In genomic region chr6:109701201-109701600, GRCh38 we compare ENCODE assay signal across 31 cellular contexts.
"Had no signal": no experiment of that assay in that cellular context is flagged by ENCODE, and none has a peak within 500 bp of the region (broad histone marks: within the 10 kb centered on the region; RNA-seq: fewer than 3 reads in every experiment).

No MANE protein-coding gene starts in this region.

- H3K27ac ChIP-seq: PC-9, SJCRH30, SK-N-MC, WERI-Rb-1 had no signal

- H3K27me3 ChIP-seq: SJCRH30 had no signal

- H3K27me3 Mint-ChIP-seq: activated CD4-positive, alpha-beta memory T cell treated with anti-CD3 and anti-CD28 coated beads, Interleukin-2, amount 10 ng/mL, durations not matched to agents 7 days and 5 days; activated CD8-positive, alpha-beta memory T cell treated with anti-CD3 and anti-CD28 coated beads, Interleukin-2, amount 10 ng/mL, durations not matched to agents 7 days and 5 days; activated naive CD4-positive, alpha-beta T cell treated with anti-CD3 and anti-CD28 coated beads, Interleukin-2, amount 10 ng/mL, durations not matched to agents 7 days and 5 days; activated naive CD8-positive, alpha-beta T cell; activated naive CD8-positive, alpha-beta T cell treated with anti-CD3 and anti-CD28 coated beads, Interleukin-2, amount 50 U/mL, for 24 hours; brain had no signal

- ATAC-seq: activated CD8-positive, alpha-beta memory T cell treated with anti-CD3 and anti-CD28 coated beads, Interleukin-2, amount 10 ng/mL, durations not matched to agents 7 days and 5 days; activated naive CD8-positive, alpha-beta T cell treated with anti-CD3 and anti-CD28 coated beads, Interleukin-2, amount 50 U/mL, for 24 hours had no signal

- H3K36me3 ChIP-seq: SJCRH30 had no signal

- H3K27ac Mint-ChIP-seq: activated CD4-positive, alpha-beta memory T cell treated with anti-CD3 and anti-CD28 coated beads, Interleukin-2, amount 10 ng/mL, durations not matched to agents 7 days and 5 days; activated CD8-positive, alpha-beta memory T cell treated with anti-CD3 and anti-CD28 coated beads, Interleukin-2, amount 10 ng/mL, durations not matched to agents 7 days and 5 days; activated naive CD4-positive, alpha-beta T cell treated with anti-CD3 and anti-CD28 coated beads, Interleukin-2, amount 10 ng/mL, durations not matched to agents 7 days and 5 days; activated naive CD8-positive, alpha-beta T cell; activated naive CD8-positive, alpha-beta T cell treated with anti-CD3 and anti-CD28 coated beads, Interleukin-2, amount 50 U/mL, for 24 hours; brain had no signal

- H3K9me3 ChIP-seq: SJCRH30 had no signal

- H3K4me3 ChIP-seq: PC-9, SJCRH30, SK-N-MC had no signal

- H2AFZ ChIP-seq: PC-9 had no signal

- H3K4me1 ChIP-seq: SJCRH30 had no signal

- DNase-seq: activated CD4-positive, alpha-beta memory T cell treated with anti-CD3 and anti-CD28 coated beads, Interleukin-2, amount 10 ng/mL, durations not matched to agents 7 days and 5 days; activated CD4-positive, alpha-beta T cell treated with anti-CD3 and anti-CD28 coated beads for 1 hour; activated CD4-positive, alpha-beta T cell treated with anti-CD3 and anti-CD28 coated beads for 48 hours; activated CD4-positive, CD25-positive, alpha-beta regulatory T cell; activated CD8-positive, alpha-beta memory T cell treated with anti-CD3 and anti-CD28 coated beads for 24 hours; activated CD8-positive, alpha-beta memory T cell treated with anti-CD3 and anti-CD28 coated beads, Interleukin-2, amount 10 ng/mL, durations not matched to agents 7 days and 5 days; activated CD8-positive, alpha-beta memory T cell treated with anti-CD3 and anti-CD28 coated beads, Interleukin-2, amount 50 U/mL, for 48 hours; activated effector memory CD4-positive, alpha-beta T cell treated with Interleukin-2 at 50 U/mL for 16 hours; activated naive CD4-positive, alpha-beta T cell treated with anti-CD3 and anti-CD28 coated beads, Interleukin-2, amount 10 ng/mL, durations not matched to agents 7 days and 5 days; activated naive CD8-positive, alpha-beta T cell treated with anti-CD3 and anti-CD28 coated beads, Interleukin-2, amount 50 U/mL, for 24 hours; activated T-cell treated with anti-CD3 and anti-CD28 coated beads, Interleukin-2, amount 50 U/mL, for 48 hours; anterior cingulate cortex; central memory CD4-positive, alpha-beta T cell; NCI-H1048; NCI-H1105 treated with DMSO at 0.1 percent for 48 hours; NCI-H1436; NCI-H1694; NCI-H1930; NCI-H2081 treated with DMSO at 0.1 percent for 48 hours; NCI-H226; NCI-H446 treated with DMSO at 0.1 percent for 48 hours; NCI-H524; NCI-H748 treated with DMSO at 0.1 percent for 48 hours; PC-9; SHP77; SJCRH30; T1000 had no signal

- H3K4me2 ChIP-seq: PC-9 had no signal

- H3K9me3 Mint-ChIP-seq: activated CD4-positive, alpha-beta memory T cell treated with anti-CD3 and anti-CD28 coated beads, Interleukin-2, amount 10 ng/mL, durations not matched to agents 7 days and 5 days; activated naive CD4-positive, alpha-beta T cell treated with anti-CD3 and anti-CD28 coated beads, Interleukin-2, amount 10 ng/mL, durations not matched to agents 7 days and 5 days; activated naive CD8-positive, alpha-beta T cell treated with anti-CD3 and anti-CD28 coated beads, Interleukin-2, amount 50 U/mL, for 24 hours; brain had no signal

- H3K4me3 Mint-ChIP-seq: activated CD4-positive, alpha-beta memory T cell treated with anti-CD3 and anti-CD28 coated beads, Interleukin-2, amount 10 ng/mL, durations not matched to agents 7 days and 5 days; activated CD8-positive, alpha-beta memory T cell treated with anti-CD3 and anti-CD28 coated beads, Interleukin-2, amount 10 ng/mL, durations not matched to agents 7 days and 5 days; activated naive CD4-positive, alpha-beta T cell treated with anti-CD3 and anti-CD28 coated beads, Interleukin-2, amount 10 ng/mL, durations not matched to agents 7 days and 5 days; activated naive CD8-positive, alpha-beta T cell; activated naive CD8-positive, alpha-beta T cell treated with anti-CD3 and anti-CD28 coated beads, Interleukin-2, amount 50 U/mL, for 24 hours; brain had no signal
